22 cellular contexts compared by ENCODE assay signal in the genomic region with DNA sequence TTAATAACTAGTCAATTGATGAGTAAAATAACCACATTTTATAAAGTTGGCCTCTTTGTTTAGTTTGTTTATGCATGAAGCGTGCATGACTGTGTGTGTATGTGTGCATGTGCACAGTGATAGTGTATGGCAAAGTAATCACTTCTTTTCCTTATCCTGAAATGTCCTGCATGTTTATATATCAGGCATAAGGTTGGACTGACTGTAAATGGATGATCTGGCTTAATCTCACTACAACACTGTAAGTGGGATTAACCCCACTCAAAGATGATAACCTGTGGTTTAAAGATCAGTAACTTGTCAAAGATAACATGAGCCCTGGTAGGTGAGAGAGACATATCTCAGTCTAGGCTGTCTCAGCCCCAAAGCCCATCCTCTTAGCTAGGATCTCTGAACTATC.
"Had no signal": no experiment of that assay in that cellular context is flagged by ENCODE, and none has a peak within 500 bp of the region (broad histone marks: within the 10 kb centered on the region; RNA-seq: fewer than 3 reads in every experiment).

No MANE protein-coding gene starts in this region.

- H3K9me3 ChIP-seq: SJSA1 had no signal

- H3K9ac ChIP-seq: KMS-11 had no signal

- H3K36me3 ChIP-seq: SJSA1 had no signal

- H3K4me2 ChIP-seq: KMS-11 had no signal

- H3K27me3 ChIP-seq: SJSA1 had no signal

- H3K4me1 ChIP-seq: SJSA1 had no signal

- H3K4me3 ChIP-seq: SJSA1, SK-N-MC had no signal

- DNase-seq: IMR-90, Kasumi-1, MM.1S, MV-4-11, NCI-H1048, NCI-H1105, NCI-H1417, NCI-H1436 treated with DMSO at 0.1 percent for 48 hours, NCI-H1694, NCI-H187 treated with DMSO at 0.1 percent for 48 hours, NCI-H2029 treated with DMSO at 0.1 percent for 48 hours, NCI-H2227 treated with DMSO at 0.1 percent for 48 hours, NCI-H526 treated with DMSO at 0.1 percent for 48 hours, NCI-H774, Right ventricle myocardium superior, RPMI8226, SIG-M5 had no signal

- H3K27ac ChIP-seq: KMS-11, SJSA1, SK-N-MC had no signal

- FAIRE-seq: HepG2, RCC 7860 had no signal
